In genomic region chr4:142091085-142091513, GRCh38 we compare ENCODE assay signal across 11 cellular contexts.
DNase-seq lines count a peak whose midpoint lies in the region; ATAC-seq and TF ChIP-seq lines count a peak whose summit lies in the region.
"Had no signal": no experiment of that assay in that cellular context is flagged by ENCODE, and none has a peak within 500 bp of the region (broad histone marks: within the 10 kb centered on the region; RNA-seq: fewer than 3 reads in every experiment).

No MANE protein-coding gene starts in this region.

- H3K4me1 Mint-ChIP-seq in activated T-helper 2 cell treated with anti-CD3 and anti-CD28 coated beads, Interferon-gamma antibody, Interleukin-2, Interleukin-4, amounts not matched to agents 10 μg/mL and 5 μg/mL and 100 μg/mL, durations not matched to agents 14 hours and 24 hours and 36 hours (ENCODE audit: low read depth) = no peaks in the 10 kb centered on the region

- H3K27ac Mint-ChIP-seq in activated T-helper 2 cell treated with anti-CD3 and anti-CD28 coated beads, Interferon-gamma antibody, Interleukin-2, Interleukin-4, amounts not matched to agents 10 μg/mL and 5 μg/mL and 100 μg/mL, durations not matched to agents 14 hours and 24 hours and 36 hours = no peak overlapping the region

- H3K4me3 ChIP-seq in MG63 (no peak overlapping the region), left lung (no peak overlapping the region), upper lobe of left lung (no peak overlapping the region)

- H3K9me3 Mint-ChIP-seq in activated T-helper 2 cell treated with anti-CD3 and anti-CD28 coated beads, Interferon-gamma antibody, Interleukin-2, Interleukin-4, amounts not matched to agents 10 μg/mL and 5 μg/mL and 100 μg/mL, durations not matched to agents 14 hours and 24 hours and 36 hours = no peaks in the 10 kb centered on the region

- no peak for TF ChIP-seq EP300 in upper lobe of left lung (IDR thresholded peaks at IDR 0.05)

- no peak for TF ChIP-seq POLR2A in upper lobe of left lung (IDR thresholded peaks at IDR 0.05)

- H3K36me3 ChIP-seq in MG63 = no peaks in the 10 kb centered on the region
- no peaks in the 10 kb centered on the region for H3K36me3 ChIP-seq in left lung
- no peaks in the 10 kb centered on the region for H3K36me3 ChIP-seq in upper lobe of left lung

- peak; percentile 64 for ATAC-seq in left lung
- ATAC-seq in upper lobe of left lung (ENCODE audit: low FRiP score in 2 of 2) = peak; percentile 15 to 71
- no peak for ATAC-seq in HG03457 (IDR thresholded peaks at IDR 0.05; ENCODE audit: unreplicated experiment)

- H3K4me1 ChIP-seq in left lung = no peaks in the 10 kb centered on the region
- H3K4me1 ChIP-seq in upper lobe of left lung = no peaks in the 10 kb centered on the region

- H3K27me3 Mint-ChIP-seq in activated T-helper 2 cell treated with anti-CD3 and anti-CD28 coated beads, Interferon-gamma antibody, Interleukin-2, Interleukin-4, amounts not matched to agents 10 μg/mL and 5 μg/mL and 100 μg/mL, durations not matched to agents 14 hours and 24 hours and 36 hours (ENCODE audit: low read depth) = no peaks in the 10 kb centered on the region

- peak overlapping the region in 1 of 2 donors; percentile 61 for H3K27ac ChIP-seq in left lung
- H3K27ac ChIP-seq in upper lobe of left lung = peak overlapping the region; percentile 12 to 53 (median 50)

- WGBS in upper lobe of left lung, 2 donors = 72 to 78% methylated on average over 4 of the region's 4 CpGs

- H3K36me3 Mint-ChIP-seq in activated T-helper 2 cell treated with anti-CD3 and anti-CD28 coated beads, Interferon-gamma antibody, Interleukin-2, Interleukin-4, amounts not matched to agents 10 μg/mL and 5 μg/mL and 100 μg/mL, durations not matched to agents 14 hours and 24 hours and 36 hours (ENCODE audit: low read depth) = peaks cover 38% of the 10 kb centered on the region

- DNase-seq in MG63 = peak; percentile 41
- peak; percentile 94 to 97 for DNase-seq in dermis microvascular lymphatic vessel endothelial cell (ENCODE audit: low read depth in 2 of 2)
- no peak for DNase-seq in left lung
- DNase-seq in upper lobe of left lung = no peak
- no peak for DNase-seq in NCI-H187 (lab: John Stamatoyannopoulos, UW)
- DNase-seq in activated T-helper 2 cell treated with anti-CD3 and anti-CD28 coated beads, Interferon-gamma antibody, Interleukin-2, Interleukin-4, amounts not matched to agents 10 μg/mL and 5 μg/mL and 100 μg/mL, durations not matched to agents 14 hours and 24 hours and 36 hours (ENCODE audit: low spot score) = no peak
- DNase-seq in activated gamma-delta T cell treated with Interleukin-2 at 50 U/mL for 16 hours = no peak
- DNase-seq: glutamatergic neuron, NCI-H2081 treated with DMSO at 0.1 percent for 48 hours, occipital lobe had no signal

- H3K4me3 Mint-ChIP-seq in activated T-helper 2 cell treated with anti-CD3 and anti-CD28 coated beads, Interferon-gamma antibody, Interleukin-2, Interleukin-4, amounts not matched to agents 10 μg/mL and 5 μg/mL and 100 μg/mL, durations not matched to agents 14 hours and 24 hours and 36 hours (ENCODE audit: low read depth) = no peak overlapping the region

- TF ChIP-seq CTCF in left lung (IDR thresholded peaks at IDR 0.05) (no peak), upper lobe of left lung (IDR thresholded peaks at IDR 0.05) (no peak)

- H3K9me3 ChIP-seq in MG63 (peaks cover 4% of the 10 kb centered on the region), left lung (no peaks in the 10 kb centered on the region), upper lobe of left lung (no peaks in the 10 kb centered on the region)

- H3K27me3 ChIP-seq in MG63 (no peaks in the 10 kb centered on the region), left lung (no peaks in the 10 kb centered on the region), upper lobe of left lung (no peaks in the 10 kb centered on the region)

- intact Hi-C loops in left lung (cut with DNase I) = no loop called here
- intact Hi-C loops in activated T-helper 2 cell treated with anti-CD3 and anti-CD28 coated beads, Interferon-gamma antibody, Interleukin-2, Interleukin-4, amounts not matched to agents 10 μg/mL and 5 μg/mL and 100 μg/mL, durations not matched to agents 14 hours and 24 hours and 36 hours (cut with micrococcal nuclease) = no loop called here

Comparison
In these comparisons a context has a peak if more than half of its experiments do, and no peak if none do; other contexts are left out.
1. DNase-seq: peak in MG63 (single experiment) and dermis microvascular lymphatic vessel endothelial cell (2 of 2); none in left lung (0 of 2), upper lobe of left lung (0 of 2), NCI-H187 (0 of 2), activated T-helper 2 cell treated with anti-CD3 and anti-CD28 coated beads, Interferon-gamma antibody, Interleukin-2, Interleukin-4, amounts not matched to agents 10 μg/mL and 5 μg/mL and 100 μg/mL, durations not matched to agents 14 hours and 24 hours and 36 hours (single experiment) and activated gamma-delta T cell treated with Interleukin-2 at 50 U/mL for 16 hours (single experiment).